ENCODE assay signal across 8 cellular contexts in the genomic region with DNA sequence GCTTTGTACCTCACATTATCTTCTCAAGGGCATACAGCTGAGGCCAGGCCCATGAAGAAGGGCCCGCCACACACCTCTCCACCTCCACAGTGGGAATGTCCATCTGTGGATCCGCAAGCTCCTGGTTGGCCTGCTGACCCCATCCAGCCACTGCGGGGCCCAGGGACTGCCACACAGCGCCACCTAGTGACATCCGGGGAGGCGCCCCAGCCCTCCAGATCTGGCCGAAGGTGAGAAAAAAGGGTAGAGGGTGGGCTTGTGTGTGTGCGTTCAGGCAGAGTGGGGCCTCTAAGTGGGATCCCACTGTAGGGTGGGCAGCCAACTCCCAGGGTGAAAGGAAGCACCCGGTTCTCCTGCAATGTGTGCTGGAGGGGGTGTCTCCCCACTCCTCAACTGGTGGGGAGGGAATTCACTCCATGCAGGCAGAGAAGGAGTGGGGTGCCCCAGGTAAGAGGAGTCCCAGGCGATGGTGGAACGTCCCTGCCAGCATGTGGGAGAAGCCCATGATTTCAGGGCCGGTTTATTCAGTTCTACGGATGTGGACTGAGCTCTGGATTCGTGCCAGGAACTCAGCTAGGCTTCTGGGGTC.
DNase-seq lines count a peak whose midpoint lies in the region; ATAC-seq and TF ChIP-seq lines count a peak whose summit lies in the region.

No MANE protein-coding gene starts in this region.

- TF ChIP-seq RAD21 in liver (IDR thresholded peaks at IDR 0.05): peak; percentile 77 to 98

- H3K9me3 ChIP-seq in liver (ENCODE audit: control insufficient read depth in 4 of 4, low read length in 3 of 4): no peaks in the 10 kb centered on the region
- H3K9me3 ChIP-seq in stomach: no peaks in the 10 kb centered on the region
- no peaks in the 10 kb centered on the region for H3K9me3 ChIP-seq in vagina

- H3K4me3 ChIP-seq in liver (ENCODE audit: low read depth in 1 of 3, low read length in 3 of 3) (no peak overlapping the region), stomach (no peak overlapping the region), vagina (no peak overlapping the region)

- no peak overlapping the region for H3K9ac ChIP-seq in liver (ENCODE audit: low read depth in 1 of 2, low read length in 2 of 2)

- TF ChIP-seq POLR2A in stomach (IDR thresholded peaks at IDR 0.05) (no peak), vagina (IDR thresholded peaks at IDR 0.05) (no peak)

- peak; percentile 38 for ATAC-seq in GM19025 (IDR thresholded peaks at IDR 0.05; ENCODE audit: low read depth, unreplicated experiment)

- H3K27ac ChIP-seq in C4-2B (no peak overlapping the region), angular gyrus (ENCODE audit: low read depth, low read length) (peak overlapping the region; percentile 79), liver (ENCODE audit: low read depth in 1 of 2, low read length in 2 of 2) (no peak overlapping the region), stomach (no peak overlapping the region), vagina (no peak overlapping the region)

- intact Hi-C loops in stomach (cut with DNase I; ENCODE audit: low total_unique reads): no loop called here
- intact Hi-C loops in vagina (cut with DNase I): loop anchor here (10.0 kb wide), 1 partner anchor 54 kb away; no protein-coding TSS in a partner anchor

- DNase-seq in NCI-H1092 treated with DMSO at 0.1 percent for 48 hours (lab: John Stamatoyannopoulos, UW): peak; percentile 33
- DNase-seq in stomach: peak; percentile 58
- DNase-seq in NCI-H146 treated with DMSO at 0.1 percent for 48 hours (lab: John Stamatoyannopoulos, UW; ENCODE audit: unreplicated experiment): no peak
- no peak for DNase-seq in vagina (ENCODE audit: extremely low spot score in 2 of 2)

- no peak for TF ChIP-seq EP300 in stomach (IDR thresholded peaks at IDR 0.05)

- H3K36me3 ChIP-seq in liver (ENCODE audit: control insufficient read depth in 4 of 4, insufficient read depth in 3 of 4, low read depth in 1 of 4, low read length in 3 of 4): no peaks in the 10 kb centered on the region
- H3K36me3 ChIP-seq in stomach: no peaks in the 10 kb centered on the region
- no peaks in the 10 kb centered on the region for H3K36me3 ChIP-seq in vagina

- WGBS in liver: 58% methylated on average over 14 of the region's 14 CpGs
- WGBS in stomach, 5 donors: 14 to 68% (median 61%) methylated on average over 14 of the region's 14 CpGs

- H3K4me1 ChIP-seq in liver (ENCODE audit: control insufficient read depth in 4 of 4, insufficient read depth in 4 of 4, low read length in 3 of 4) (peaks cover 5 to 16% (median 11%) of the 10 kb centered on the region in 4 donors), stomach (peaks cover 6 to 26% (median 18%) of the 10 kb centered on the region in 4 donors), vagina (peaks cover 8% of the 10 kb centered on the region)

- TF ChIP-seq CTCF in C4-2B (conservative IDR thresholded peaks at IDR 0.05): peak; percentile 85
- TF ChIP-seq CTCF in liver (IDR thresholded peaks at IDR 0.05; ENCODE audit: low read depth, low read length, missing input control): peak; percentile 53
- TF ChIP-seq CTCF in stomach (IDR thresholded peaks at IDR 0.05): peak in 3 of 7 experiments; percentile 45 to 59 (median 48)
- TF ChIP-seq CTCF in vagina (IDR thresholded peaks at IDR 0.05): no peak

- H3K27me3 ChIP-seq in liver (ENCODE audit: control insufficient read depth in 4 of 4, insufficient read depth in 4 of 4, low read length in 3 of 4) (no peaks in the 10 kb centered on the region), stomach (no peaks in the 10 kb centered on the region), vagina (no peaks in the 10 kb centered on the region)

TF ChIP-seq in liver, 16 proteins besides CTCF, POLR2A, EP300 and RAD21:
- TF ChIP-seq, protein P1, sequence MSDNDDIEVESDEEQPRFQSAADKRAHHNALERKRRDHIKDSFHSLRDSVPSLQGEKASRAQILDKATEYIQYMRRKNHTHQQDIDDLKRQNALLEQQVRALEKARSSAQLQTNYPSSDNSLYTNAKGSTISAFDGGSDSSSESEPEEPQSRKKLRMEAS (IDR thresholded peaks at IDR 0.05): no peak
- TF ChIP-seq HNF4A (conservative IDR thresholded peaks at IDR 0.05) (no peak), EGR1 (IDR thresholded peaks at IDR 0.05; ENCODE audit: low read depth in 2 of 2) (no peak), YY1 (IDR thresholded peaks at IDR 0.05) (no peak), HNF4G (IDR thresholded peaks at IDR 0.05) (no peak), RXRA (IDR thresholded peaks at IDR 0.05) (peak in 1 of 2 donors; percentile 43), JUND (IDR thresholded peaks at IDR 0.05) (no peak), NR2F2 (IDR thresholded peaks at IDR 0.05) (peak; percentile 76), FOXA1 (IDR thresholded peaks at IDR 0.05) (no peak), SP1 (IDR thresholded peaks at IDR 0.05) (no peak), FOXA2 (IDR thresholded peaks at IDR 0.05) (no peak), TAF1 (conservative IDR thresholded peaks at IDR 0.05) (no peak), GABPA (IDR thresholded peaks at IDR 0.05 in 1 of 2, conservative IDR thresholded peaks at IDR 0.05 in 1 of 2) (no peak)
- TF ChIP-seq, protein P2, sequence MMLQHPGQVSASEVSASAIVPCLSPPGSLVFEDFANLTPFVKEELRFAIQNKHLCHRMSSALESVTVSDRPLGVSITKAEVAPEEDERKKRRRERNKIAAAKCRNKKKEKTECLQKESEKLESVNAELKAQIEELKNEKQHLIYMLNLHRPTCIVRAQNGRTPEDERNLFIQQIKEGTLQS (IDR thresholded peaks at IDR 0.05): no peak
- TF ChIP-seq, protein P3, sequence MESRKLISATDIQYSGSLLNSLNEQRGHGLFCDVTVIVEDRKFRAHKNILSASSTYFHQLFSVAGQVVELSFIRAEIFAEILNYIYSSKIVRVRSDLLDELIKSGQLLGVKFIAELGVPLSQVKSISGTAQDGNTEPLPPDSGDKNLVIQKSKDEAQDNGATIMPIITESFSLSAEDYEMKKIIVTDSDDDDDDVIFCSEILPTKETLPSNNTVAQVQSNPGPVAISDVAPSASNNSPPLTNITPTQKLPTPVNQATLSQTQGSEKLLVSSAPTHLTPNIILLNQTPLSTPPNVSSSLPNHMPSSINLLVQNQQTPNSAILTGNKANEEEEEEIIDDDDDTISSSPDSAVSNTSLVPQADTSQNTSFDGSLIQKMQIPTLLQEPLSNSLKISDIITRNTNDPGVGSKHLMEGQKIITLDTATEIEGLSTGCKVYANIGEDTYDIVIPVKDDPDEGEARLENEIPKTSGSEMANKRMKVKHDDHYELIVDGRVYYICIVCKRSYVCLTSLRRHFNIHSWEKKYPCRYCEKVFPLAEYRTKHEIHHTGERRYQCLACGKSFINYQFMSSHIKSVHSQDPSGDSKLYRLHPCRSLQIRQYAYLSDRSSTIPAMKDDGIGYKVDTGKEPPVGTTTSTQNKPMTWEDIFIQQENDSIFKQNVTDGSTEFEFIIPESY (IDR thresholded peaks at IDR 0.05): no peak
- TF ChIP-seq, protein P4, sequence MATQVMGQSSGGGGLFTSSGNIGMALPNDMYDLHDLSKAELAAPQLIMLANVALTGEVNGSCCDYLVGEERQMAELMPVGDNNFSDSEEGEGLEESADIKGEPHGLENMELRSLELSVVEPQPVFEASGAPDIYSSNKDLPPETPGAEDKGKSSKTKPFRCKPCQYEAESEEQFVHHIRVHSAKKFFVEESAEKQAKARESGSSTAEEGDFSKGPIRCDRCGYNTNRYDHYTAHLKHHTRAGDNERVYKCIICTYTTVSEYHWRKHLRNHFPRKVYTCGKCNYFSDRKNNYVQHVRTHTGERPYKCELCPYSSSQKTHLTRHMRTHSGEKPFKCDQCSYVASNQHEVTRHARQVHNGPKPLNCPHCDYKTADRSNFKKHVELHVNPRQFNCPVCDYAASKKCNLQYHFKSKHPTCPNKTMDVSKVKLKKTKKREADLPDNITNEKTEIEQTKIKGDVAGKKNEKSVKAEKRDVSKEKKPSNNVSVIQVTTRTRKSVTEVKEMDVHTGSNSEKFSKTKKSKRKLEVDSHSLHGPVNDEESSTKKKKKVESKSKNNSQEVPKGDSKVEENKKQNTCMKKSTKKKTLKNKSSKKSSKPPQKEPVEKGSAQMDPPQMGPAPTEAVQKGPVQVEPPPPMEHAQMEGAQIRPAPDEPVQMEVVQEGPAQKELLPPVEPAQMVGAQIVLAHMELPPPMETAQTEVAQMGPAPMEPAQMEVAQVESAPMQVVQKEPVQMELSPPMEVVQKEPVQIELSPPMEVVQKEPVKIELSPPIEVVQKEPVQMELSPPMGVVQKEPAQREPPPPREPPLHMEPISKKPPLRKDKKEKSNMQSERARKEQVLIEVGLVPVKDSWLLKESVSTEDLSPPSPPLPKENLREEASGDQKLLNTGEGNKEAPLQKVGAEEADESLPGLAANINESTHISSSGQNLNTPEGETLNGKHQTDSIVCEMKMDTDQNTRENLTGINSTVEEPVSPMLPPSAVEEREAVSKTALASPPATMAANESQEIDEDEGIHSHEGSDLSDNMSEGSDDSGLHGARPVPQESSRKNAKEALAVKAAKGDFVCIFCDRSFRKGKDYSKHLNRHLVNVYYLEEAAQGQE (IDR thresholded peaks at IDR 0.05): no peak
TF ChIP-seq in liver: peak in this region for 2.

Comparison
In these comparisons a context has a peak if more than half of its experiments do, and no peak if none do; other contexts are left out.
1. CTCF ChIP-seq: peak in C4-2B (single experiment) and liver (single experiment); none in vagina (0 of 3).
2. DNase-seq: peak in NCI-H1092 treated with DMSO at 0.1 percent for 48 hours (single experiment) and stomach (single experiment); none in NCI-H146 treated with DMSO at 0.1 percent for 48 hours (single experiment) and vagina (0 of 2).